ENCODE assay signal across 8 cellular contexts in genomic region chr2:154375625-154376020, GRCh38.
A peak's percentile ranks its signal among the peaks of the same experiment; 100 is the strongest.
DNase-seq lines count a peak whose midpoint lies in the region; ATAC-seq and TF ChIP-seq lines count a peak whose summit lies in the region.

No MANE protein-coding gene starts in this region.

- no peaks in the 10 kb centered on the region for H4K20me1 ChIP-seq in Karpas-422 (ENCODE audit: insufficient read depth, low read depth, low read length)

- H3K79me2 ChIP-seq in Karpas-422 (ENCODE audit: low read length) = no peaks in the 10 kb centered on the region

- no peak for ATAC-seq in GM18517 (IDR thresholded peaks at IDR 0.05; ENCODE audit: unreplicated experiment)

- TF ChIP-seq CTCF in fibroblast of villous mesenchyme (IDR thresholded peaks at IDR 0.05; ENCODE audit: insufficient read depth, low read depth, low read length) = peak; percentile 25

- H3K36me3 ChIP-seq in Karpas-422 (ENCODE audit: insufficient read depth, low read length) (no peaks in the 10 kb centered on the region), skeletal muscle satellite cell (ENCODE audit: insufficient read depth, low read length) (no peaks in the 10 kb centered on the region), MG63 (no peaks in the 10 kb centered on the region)

- H3K27me3 ChIP-seq in Karpas-422 (ENCODE audit: low read length) (no peaks in the 10 kb centered on the region), skeletal muscle satellite cell (ENCODE audit: control insufficient read depth, insufficient read depth, low read length) (no peaks in the 10 kb centered on the region), MG63 (peaks cover 6% of the 10 kb centered on the region; the same call in 1 of the 2 replicates)

- H3K4me3 ChIP-seq in Karpas-422 (ENCODE audit: low read length) (no peak overlapping the region), fibroblast of villous mesenchyme (ENCODE audit: low read depth, low read length) (peak overlapping the region; percentile 2), skeletal muscle satellite cell (ENCODE audit: low read length) (peak overlapping the region; percentile 15), MG63 (no peak overlapping the region)

- no peaks in the 10 kb centered on the region for H3K9me2 ChIP-seq in Karpas-422 (replicated peaks; ENCODE audit: insufficient read depth, low read length)

- no peak overlapping the region for H3K27ac ChIP-seq in Karpas-422 (ENCODE audit: low read length)

- no peak overlapping the region for H3K9ac ChIP-seq in Karpas-422 (ENCODE audit: low read length)
- H3K9ac ChIP-seq in skeletal muscle satellite cell (ENCODE audit: low read depth, low read length) = no peak overlapping the region

- no peaks in the 10 kb centered on the region for H3K4me1 ChIP-seq in Karpas-422 (ENCODE audit: low read length)
- H3K4me1 ChIP-seq in skeletal muscle satellite cell (ENCODE audit: control insufficient read depth, insufficient read depth, low read length) = no peaks in the 10 kb centered on the region

- H3K9me3 ChIP-seq in Karpas-422 (ENCODE audit: low read length) (no peaks in the 10 kb centered on the region), skeletal muscle satellite cell (replicated peaks; ENCODE audit: low read length) (no peaks in the 10 kb centered on the region), MG63 (no peaks in the 10 kb centered on the region)

- peak; percentile 16 for DNase-seq in DMS114 treated with DMSO at 0.1 percent for 48 hours (lab: John Stamatoyannopoulos, UW; ENCODE audit: unreplicated experiment)
- DNase-seq in Karpas-422 = peak; percentile 66
- peak; percentile 12 for DNase-seq in RPMI8226
- DNase-seq in fibroblast of villous mesenchyme (ENCODE audit: low read depth) = peak; percentile 52
- DNase-seq in activated effector memory CD4-positive, alpha-beta T cell treated with Interleukin-2 at 50 U/mL for 16 hours = no peak
- no peak for DNase-seq in MG63

- H3K4me2 ChIP-seq in Karpas-422 (ENCODE audit: low read depth, low read length, poor library complexity, severe bottlenecking) = no peak overlapping the region
- peak overlapping the region; percentile 67 for H3K4me2 ChIP-seq in skeletal muscle satellite cell (ENCODE audit: low read length)

- no peak overlapping the region for H2AFZ ChIP-seq in Karpas-422 (ENCODE audit: low read length)

Comparison
In these comparisons a context has a peak if more than half of its experiments do, and no peak if none do; other contexts are left out.
1. DNase-seq: peak in DMS114 treated with DMSO at 0.1 percent for 48 hours (single experiment), Karpas-422 (single experiment), RPMI8226 (single experiment) and fibroblast of villous mesenchyme (single experiment); none in activated effector memory CD4-positive, alpha-beta T cell treated with Interleukin-2 at 50 U/mL for 16 hours (single experiment) and MG63 (single experiment).
2. H3K4me3 ChIP-seq: peak in fibroblast of villous mesenchyme (single experiment) and skeletal muscle satellite cell (single experiment); none in Karpas-422 (single experiment) and MG63 (single experiment).